Comparison of ENCODE assay signal across 9 cellular contexts in the genomic region with DNA sequence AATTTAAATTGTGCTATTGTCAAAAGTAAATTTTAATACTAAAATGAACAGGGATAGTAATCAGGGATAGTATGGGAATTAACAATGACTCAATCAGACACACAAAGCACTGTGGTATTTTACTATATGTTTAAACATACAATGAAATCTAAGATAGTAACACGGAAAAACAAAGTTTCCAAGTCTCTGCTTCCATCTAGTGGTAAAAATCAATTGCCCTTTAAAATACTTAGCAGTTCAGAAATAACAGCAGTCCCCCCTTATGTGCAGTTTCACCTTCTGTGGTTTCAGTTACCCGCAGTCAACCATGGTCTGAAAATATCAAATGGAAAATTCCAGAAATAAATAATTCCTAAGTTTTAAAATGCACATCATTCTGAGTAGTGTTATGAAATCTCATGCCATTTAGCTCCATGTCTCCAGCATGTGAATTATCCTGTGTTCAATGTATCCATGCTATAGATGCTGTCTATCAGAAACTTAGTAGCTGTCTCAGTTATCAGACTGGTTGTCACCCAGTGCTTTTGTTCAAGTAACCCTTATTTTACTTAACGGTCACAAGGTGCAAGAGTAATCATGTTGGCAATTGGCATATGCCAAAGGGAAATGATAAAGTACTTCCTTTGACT. TPM values are rescaled to one million over a fixed set of nuclear protein-coding genes. Genes with fewer than 3 reads are reported as not detected.
DNase-seq lines count a peak whose midpoint lies in the region; ATAC-seq and TF ChIP-seq lines count a peak whose summit lies in the region.
"Had no signal": no experiment of that assay in that cellular context is flagged by ENCODE, and none has a peak within 500 bp of the region (broad histone marks: within the 10 kb centered on the region; RNA-seq: fewer than 3 reads in every experiment).

No MANE protein-coding gene starts in this region.

- H3K27ac ChIP-seq in osteoblast (ENCODE audit: low read depth, low read length) = no peak overlapping the region
- H3K27ac ChIP-seq: skin epidermis had no signal

- no peak overlapping the region for H3K4me3 ChIP-seq in osteoblast (ENCODE audit: insufficient read depth, low read length)
- H3K4me3 ChIP-seq: skin epidermis had no signal

- no peaks in the 10 kb centered on the region for H3K27me3 ChIP-seq in osteoblast (ENCODE audit: insufficient read depth, low read length)

- peak; percentile 8 to 58 for TF ChIP-seq CTCF in brain (conservative IDR thresholded peaks at IDR 0.05)
- TF ChIP-seq CTCF in osteoblast (IDR thresholded peaks at IDR 0.05; ENCODE audit: extremely low read depth, low read depth, low read length) = peak; percentile 68
- TF ChIP-seq CTCF in omental fat pad (IDR thresholded peaks at IDR 0.05) = no peak

- H2AFZ ChIP-seq in osteoblast (ENCODE audit: low read length) = no peak overlapping the region

- H3K4me1 ChIP-seq in osteoblast (ENCODE audit: insufficient read depth, low read length) = peaks cover 13% of the 10 kb centered on the region

- peaks cover 7% of the 10 kb centered on the region for H3K36me3 Mint-ChIP-seq in brain

- no peaks in the 10 kb centered on the region for H3K9me3 ChIP-seq in osteoblast (ENCODE audit: low read depth, low read length)

- H4K20me1 ChIP-seq in osteoblast (ENCODE audit: insufficient read depth, low read length) = no peaks in the 10 kb centered on the region

- H3K4me3 Mint-ChIP-seq in brain = no peak overlapping the region

- no peak overlapping the region for H3K4me2 ChIP-seq in osteoblast (ENCODE audit: insufficient read depth, low read length)

- peaks cover 0 to 4% (median 0%) of the 10 kb centered on the region in 5 experiments for H3K9me3 Mint-ChIP-seq in brain

- H3K4me1 Mint-ChIP-seq in brain = no peaks in the 10 kb centered on the region

- peaks cover 8% of the 10 kb centered on the region for H3K79me2 ChIP-seq in osteoblast (ENCODE audit: insufficient read depth, low read length)

- ATAC-seq in GM21723 (IDR thresholded peaks at IDR 0.05; ENCODE audit: unreplicated experiment) (peak; percentile 53), omental fat pad (ENCODE audit: low FRiP score) (no peak)

- H3K36me3 ChIP-seq in osteoblast (ENCODE audit: insufficient read depth, low read length) = peaks cover 25% of the 10 kb centered on the region

- DNase-seq in EH (ENCODE audit: low read depth) (peak; percentile 39), NCI-H524 treated with DMSO at 0.1 percent for 48 hours (lab: John Stamatoyannopoulos, UW) (peak; percentile 11), osteoblast (ENCODE audit: insufficient read length, low spot score, missing footprints) (no peak), omental fat pad (ENCODE audit: low spot score) (no peak), NCI-H2029 (lab: John Stamatoyannopoulos, UW) (no peak)
- DNase-seq in activated CD8-positive, alpha-beta memory T cell treated with anti-CD3 and anti-CD28 coated beads, Interleukin-2, amount 50 U/mL, for 48 hours = no peak

- no peaks in the 10 kb centered on the region for H3K27me3 Mint-ChIP-seq in brain

- no peak overlapping the region for H3K27ac Mint-ChIP-seq in brain

RNA-seq across cellular contexts. Expression of a gene that starts 58.5 kb away (rescaled TPM):
- 9.4 TPM for polyA plus RNA-seq in brain (ENCODE audit: insufficient read depth, low read depth, low replicate concordance)
- total RNA-seq in osteoblast (44.5 and 50.3 TPM in 2 replicates), omental fat pad (10 to 100 TPM; 26.3 to 59.3 (median 35.7) TPM)

Comparison
In these comparisons a context has a peak if more than half of its experiments do, and no peak if none do; other contexts are left out.
1. DNase-seq: peak in EH (single experiment) and NCI-H524 treated with DMSO at 0.1 percent for 48 hours (single experiment); none in osteoblast (single experiment), omental fat pad (single experiment), NCI-H2029 (single experiment) and activated CD8-positive, alpha-beta memory T cell treated with anti-CD3 and anti-CD28 coated beads, Interleukin-2, amount 50 U/mL, for 48 hours (single experiment).
2. CTCF ChIP-seq: peak in brain (2 of 2) and osteoblast (single experiment); none in omental fat pad (0 of 3).